Comparison of ENCODE assay signal across 17 cellular contexts in the genomic region with DNA sequence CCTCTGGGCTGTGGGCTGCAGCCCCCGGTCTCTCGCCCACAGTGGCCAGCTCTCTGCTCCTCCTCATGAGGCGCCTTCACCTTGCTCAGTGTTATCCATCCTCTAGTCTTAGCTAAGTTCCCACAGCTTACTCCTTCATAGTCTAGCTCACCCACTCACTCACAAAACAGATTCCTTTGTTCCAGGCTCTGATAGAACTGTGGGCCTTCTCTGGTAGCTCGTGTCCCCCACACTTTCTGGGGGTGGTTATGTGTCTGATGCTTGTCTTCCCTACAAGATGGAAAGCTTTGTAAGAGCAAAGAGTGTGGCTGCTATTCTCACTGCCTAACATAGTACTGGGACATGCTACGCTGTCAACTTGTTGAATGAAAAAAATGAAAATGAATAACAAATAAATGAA.
DNase-seq lines count a peak whose midpoint lies in the region; ATAC-seq and TF ChIP-seq lines count a peak whose summit lies in the region.
"Had no signal": no experiment of that assay in that cellular context is flagged by ENCODE, and none has a peak within 500 bp of the region (broad histone marks: within the 10 kb centered on the region; RNA-seq: fewer than 3 reads in every experiment).

No MANE protein-coding gene starts in this region.

- H3K4me3 ChIP-seq in HEK293 (ENCODE audit: low read depth, low read length) = no peak overlapping the region
- H3K4me3 ChIP-seq: BLaER1 treated with 17β-estradiol and CSF1 and Interleukin-3, amounts not matched to agents 10 nM and 100 nM; GM12878 had no signal

- CTCF ChIA-PET in HEK293 (lab: Yijun Ruan, JAX) = no interaction called here

- POLR2A ChIA-PET in HEK293 (lab: Yijun Ruan, JAX) = no interaction called here

- no peak for ATAC-seq in HG03354 (IDR thresholded peaks at IDR 0.05; ENCODE audit: poor library complexity, severe bottlenecking, unreplicated experiment)
- ATAC-seq: CD8-positive, alpha-beta T cell; GM12878 had no signal

- intact Hi-C loops in head of caudate nucleus (cut with DNase I) = no loop called here

- H3K9me3 ChIP-seq in HEK293 (ENCODE audit: control insufficient read depth, insufficient read depth, low read depth, low read length) = no peaks in the 10 kb centered on the region
- H3K9me3 ChIP-seq: Caco-2 had no signal

- DNase-seq in Ammon's horn (ENCODE audit: low spot score) (peak; percentile 12), head of caudate nucleus (peak in 31 of 42 donors; percentile 5 to 85 (median 38)), NCI-H187 treated with DMSO at 0.1 percent for 48 hours (lab: John Stamatoyannopoulos, UW) (no peak), occipital lobe (lab: John Stamatoyannopoulos, UW) (no peak)
- DNase-seq: 8988T; ACHN; Caco-2; Calu3; CD4-positive, alpha-beta T cell; CD8-positive, alpha-beta T cell; DMS79 treated with DMSO at 0.1 percent for 48 hours; GF-D8 had no signal

- H3K27ac ChIP-seq in HEK293 (ENCODE audit: extremely low read depth, low read depth, low read length) = no peak overlapping the region
- H3K27ac ChIP-seq: BLaER1 treated with 17β-estradiol and CSF1 and Interleukin-3, amounts not matched to agents 10 nM and 100 nM; C4-2B had no signal

- H3K4me1 ChIP-seq in HEK293 (ENCODE audit: control insufficient read depth, insufficient read depth, low read length) = no peaks in the 10 kb centered on the region
- H3K4me1 ChIP-seq: BLaER1 treated with 17β-estradiol and CSF1 and Interleukin-3, amounts not matched to agents 10 nM and 100 nM; Caco-2 had no signal

- H3K36me3 ChIP-seq in HEK293 (ENCODE audit: control insufficient read depth in 2 of 2, insufficient read depth in 1 of 2, low read length in 2 of 2) = no peaks in the 10 kb centered on the region
- H3K36me3 ChIP-seq: BLaER1 treated with 17β-estradiol and CSF1 and Interleukin-3, amounts not matched to agents 10 nM and 100 nM had no signal

- TF ChIP-seq CTCF in HEK293 (tag by site-specific recombination; IDR thresholded peaks at IDR 0.05) = no peak

TF ChIP-seq in HEK293, 187 proteins besides CTCF, POLR2A, EP300 and RAD21:
- TF ChIP-seq GLIS2 (tag by site-specific recombination; IDR thresholded peaks at IDR 0.05) (no peak), ZFHX2 (tag by site-specific recombination; conservative IDR thresholded peaks at IDR 0.05) (peak; percentile 45; the same call in 1 of the 2 replicates), ZNF658 (tag by site-specific recombination; IDR thresholded peaks at IDR 0.05) (no peak), EGR2 (tag by site-specific recombination; IDR thresholded peaks at IDR 0.05; ENCODE audit: low read depth) (peak; percentile 77)

Comparison
In these comparisons a context has a peak if more than half of its experiments do, and no peak if none do; other contexts are left out.
1. DNase-seq: peak in Ammon's horn (single experiment) and head of caudate nucleus (31 of 42); none in NCI-H187 treated with DMSO at 0.1 percent for 48 hours (single experiment) and occipital lobe (single experiment).